ENCODE assay signal across 1 cellular context in the genomic region with DNA sequence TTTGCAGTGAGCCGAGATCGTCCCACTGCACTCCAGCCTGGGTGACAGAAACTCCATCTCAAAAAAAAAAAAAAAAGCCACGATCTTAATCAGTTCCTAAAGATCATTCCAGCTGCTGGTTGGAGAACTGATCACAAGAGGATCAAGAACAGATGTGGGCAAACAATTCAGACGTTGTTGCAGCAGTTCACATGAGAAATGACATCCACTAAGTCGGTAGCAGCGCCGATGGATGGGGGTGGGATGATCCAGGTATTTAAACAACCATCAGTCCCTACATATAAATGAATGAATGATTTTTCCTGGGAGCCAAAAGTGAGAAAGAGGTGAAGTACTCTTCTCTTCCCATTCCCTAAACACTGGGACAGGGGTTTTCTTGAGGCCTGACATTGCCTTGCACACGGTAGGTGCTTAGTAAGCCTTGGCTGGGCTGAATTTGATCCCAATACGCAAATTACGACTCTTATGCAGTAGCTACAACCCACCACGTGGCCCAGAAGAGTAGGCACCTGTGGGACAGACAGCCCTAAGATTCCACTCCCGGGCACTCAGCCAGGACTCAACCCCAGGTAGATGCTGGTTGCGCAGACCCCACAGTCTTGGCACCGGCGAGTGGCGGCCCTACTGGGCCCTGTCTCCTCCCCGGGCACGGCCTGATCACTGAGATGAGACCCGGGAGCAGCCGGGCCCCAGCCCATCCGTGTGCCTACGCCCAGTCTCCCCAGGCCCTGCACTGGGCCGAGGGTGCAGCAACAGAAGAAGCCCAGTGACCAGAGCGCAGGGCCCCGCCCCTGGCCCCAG.
TF ChIP-seq lines count a peak whose summit lies in the region.

No MANE protein-coding gene starts in this region.

TF ChIP-seq in endothelial cell of umbilical vein, 7 proteins besides CTCF, POLR2A, EP300 and RAD21 (continued from another document):
- TF ChIP-seq EZH2 (IDR thresholded peaks at IDR 0.05; ENCODE audit: borderline replicate concordance, low read depth, low read length, severe bottlenecking), result no peak
- TF ChIP-seq, protein P1, sequence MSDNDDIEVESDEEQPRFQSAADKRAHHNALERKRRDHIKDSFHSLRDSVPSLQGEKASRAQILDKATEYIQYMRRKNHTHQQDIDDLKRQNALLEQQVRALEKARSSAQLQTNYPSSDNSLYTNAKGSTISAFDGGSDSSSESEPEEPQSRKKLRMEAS (IDR thresholded peaks at IDR 0.05; ENCODE audit: insufficient read depth, insufficient read length), result peak; percentile 56
- no peak for TF ChIP-seq POLR2AphosphoS5 (IDR thresholded peaks at IDR 0.05; ENCODE audit: insufficient read depth, low read depth, low read length)
TF ChIP-seq in endothelial cell of umbilical vein: peak in this region for 1.
